Comparison of ENCODE assay signal across 1 cellular context in the genomic region with DNA sequence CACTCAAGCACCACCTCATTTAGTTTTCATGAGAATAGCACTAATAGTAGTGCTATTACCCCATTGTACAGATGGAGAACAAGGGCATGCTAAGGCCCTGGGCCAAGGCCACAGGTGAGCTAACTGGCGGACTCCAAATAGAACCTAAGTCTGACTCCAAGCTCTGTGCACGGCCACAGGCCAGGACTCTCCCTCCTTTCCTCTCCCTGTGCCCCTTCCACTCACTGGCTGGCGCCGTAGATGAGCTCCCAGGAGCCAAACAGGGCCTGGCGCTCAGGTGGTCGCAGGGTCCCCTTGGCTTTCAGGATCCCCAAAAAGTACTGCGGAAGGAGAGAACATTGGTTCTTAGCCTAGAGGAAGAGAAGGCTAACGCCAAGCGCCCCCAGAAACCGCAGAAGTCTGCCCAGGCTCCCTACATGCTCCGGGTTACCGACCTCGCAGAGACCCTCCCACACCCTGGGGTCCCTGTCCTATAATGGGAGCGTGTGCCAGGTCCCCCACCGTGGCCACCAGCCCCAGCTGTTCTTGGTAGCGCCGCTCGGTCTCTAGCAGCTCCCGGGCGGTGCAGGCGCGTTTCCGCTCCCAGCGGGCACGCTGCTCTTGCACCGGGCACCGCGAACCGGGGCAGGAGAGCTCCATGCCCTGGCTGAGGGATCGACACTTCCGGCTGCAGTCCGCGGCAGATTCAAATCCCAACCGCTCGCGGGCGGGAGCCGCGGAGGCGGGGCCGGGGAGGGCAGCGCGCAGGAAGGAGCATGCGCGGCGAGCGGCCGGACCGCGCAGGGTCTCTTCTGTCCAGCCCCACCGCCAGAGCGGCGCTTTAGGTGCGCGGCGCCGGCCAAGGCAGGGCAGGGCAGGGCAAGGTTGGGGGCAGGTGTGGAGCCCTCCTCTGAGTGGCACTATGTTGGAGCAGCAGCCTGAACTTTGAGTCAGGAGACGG.
A peak's percentile ranks its signal among the peaks of the same experiment; 100 is the strongest.
TF ChIP-seq lines count a peak whose summit lies in the region.

A gene with protein sequence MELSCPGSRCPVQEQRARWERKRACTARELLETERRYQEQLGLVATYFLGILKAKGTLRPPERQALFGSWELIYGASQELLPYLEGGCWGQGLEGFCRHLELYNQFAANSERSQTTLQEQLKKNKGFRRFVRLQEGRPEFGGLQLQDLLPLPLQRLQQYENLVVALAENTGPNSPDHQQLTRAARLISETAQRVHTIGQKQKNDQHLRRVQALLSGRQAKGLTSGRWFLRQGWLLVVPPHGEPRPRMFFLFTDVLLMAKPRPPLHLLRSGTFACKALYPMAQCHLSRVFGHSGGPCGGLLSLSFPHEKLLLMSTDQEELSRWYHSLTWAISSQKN (minus strand): TSS at position 665 of the 940 bp plus-strand sequence. CDS start 26 bp downstream, at position 639.

TF ChIP-seq in HepG2, 621 proteins besides CTCF, POLR2A, EP300 and RAD21 (continued from another document and continues in another):
- TF ChIP-seq, protein P1, sequence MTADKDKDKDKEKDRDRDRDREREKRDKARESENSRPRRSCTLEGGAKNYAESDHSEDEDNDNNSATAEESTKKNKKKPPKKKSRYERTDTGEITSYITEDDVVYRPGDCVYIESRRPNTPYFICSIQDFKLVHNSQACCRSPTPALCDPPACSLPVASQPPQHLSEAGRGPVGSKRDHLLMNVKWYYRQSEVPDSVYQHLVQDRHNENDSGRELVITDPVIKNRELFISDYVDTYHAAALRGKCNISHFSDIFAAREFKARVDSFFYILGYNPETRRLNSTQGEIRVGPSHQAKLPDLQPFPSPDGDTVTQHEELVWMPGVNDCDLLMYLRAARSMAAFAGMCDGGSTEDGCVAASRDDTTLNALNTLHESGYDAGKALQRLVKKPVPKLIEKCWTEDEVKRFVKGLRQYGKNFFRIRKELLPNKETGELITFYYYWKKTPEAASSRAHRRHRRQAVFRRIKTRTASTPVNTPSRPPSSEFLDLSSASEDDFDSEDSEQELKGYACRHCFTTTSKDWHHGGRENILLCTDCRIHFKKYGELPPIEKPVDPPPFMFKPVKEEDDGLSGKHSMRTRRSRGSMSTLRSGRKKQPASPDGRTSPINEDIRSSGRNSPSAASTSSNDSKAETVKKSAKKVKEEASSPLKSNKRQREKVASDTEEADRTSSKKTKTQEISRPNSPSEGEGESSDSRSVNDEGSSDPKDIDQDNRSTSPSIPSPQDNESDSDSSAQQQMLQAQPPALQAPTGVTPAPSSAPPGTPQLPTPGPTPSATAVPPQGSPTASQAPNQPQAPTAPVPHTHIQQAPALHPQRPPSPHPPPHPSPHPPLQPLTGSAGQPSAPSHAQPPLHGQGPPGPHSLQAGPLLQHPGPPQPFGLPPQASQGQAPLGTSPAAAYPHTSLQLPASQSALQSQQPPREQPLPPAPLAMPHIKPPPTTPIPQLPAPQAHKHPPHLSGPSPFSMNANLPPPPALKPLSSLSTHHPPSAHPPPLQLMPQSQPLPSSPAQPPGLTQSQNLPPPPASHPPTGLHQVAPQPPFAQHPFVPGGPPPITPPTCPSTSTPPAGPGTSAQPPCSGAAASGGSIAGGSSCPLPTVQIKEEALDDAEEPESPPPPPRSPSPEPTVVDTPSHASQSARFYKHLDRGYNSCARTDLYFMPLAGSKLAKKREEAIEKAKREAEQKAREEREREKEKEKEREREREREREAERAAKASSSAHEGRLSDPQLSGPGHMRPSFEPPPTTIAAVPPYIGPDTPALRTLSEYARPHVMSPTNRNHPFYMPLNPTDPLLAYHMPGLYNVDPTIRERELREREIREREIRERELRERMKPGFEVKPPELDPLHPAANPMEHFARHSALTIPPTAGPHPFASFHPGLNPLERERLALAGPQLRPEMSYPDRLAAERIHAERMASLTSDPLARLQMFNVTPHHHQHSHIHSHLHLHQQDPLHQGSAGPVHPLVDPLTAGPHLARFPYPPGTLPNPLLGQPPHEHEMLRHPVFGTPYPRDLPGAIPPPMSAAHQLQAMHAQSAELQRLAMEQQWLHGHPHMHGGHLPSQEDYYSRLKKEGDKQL (CRISPR knock-in tag; IDR thresholded peaks at IDR 0.05; ENCODE audit: low read depth) = 0 out of 2 replicates have a peak, but pooled peaks have one; percentile 17
- TF ChIP-seq SMARCE1 (IDR thresholded peaks at IDR 0.05; ENCODE audit: borderline replicate concordance) = no peak
- TF ChIP-seq ZNF33B (CRISPR knock-in tag; IDR thresholded peaks at IDR 0.05) = 0 out of 2 replicates have a peak, but pooled peaks have one; percentile 56
- TF ChIP-seq ZNF496 (CRISPR knock-in tag; IDR thresholded peaks at IDR 0.05; ENCODE audit: insufficient replicate concordance) = peak; percentile 19
- peak; percentile 84 for TF ChIP-seq TBX2 (CRISPR knock-in tag; IDR thresholded peaks at IDR 0.05; ENCODE audit: borderline replicate concordance)
- TF ChIP-seq SRF (IDR thresholded peaks at IDR 0.05; ENCODE audit: low read depth, low read length) = no peak
- TF ChIP-seq PTBP1 (IDR thresholded peaks at IDR 0.05; ENCODE audit: low read depth, low read length, poor library complexity, severe bottlenecking) = no peak
- TF ChIP-seq MAF1 (CRISPR knock-in tag; IDR thresholded peaks at IDR 0.05; ENCODE audit: borderline replicate concordance) = peak; percentile 60; the same call in 1 of the 2 replicates
- TF ChIP-seq KLF13 (CRISPR knock-in tag; IDR thresholded peaks at IDR 0.05) = no peak
- TF ChIP-seq SATB2 (CRISPR knock-in tag; IDR thresholded peaks at IDR 0.05) = no peak
- no peak for TF ChIP-seq RNF2 (conservative IDR thresholded peaks at IDR 0.05; ENCODE audit: low read depth)
- TF ChIP-seq, protein P2, sequence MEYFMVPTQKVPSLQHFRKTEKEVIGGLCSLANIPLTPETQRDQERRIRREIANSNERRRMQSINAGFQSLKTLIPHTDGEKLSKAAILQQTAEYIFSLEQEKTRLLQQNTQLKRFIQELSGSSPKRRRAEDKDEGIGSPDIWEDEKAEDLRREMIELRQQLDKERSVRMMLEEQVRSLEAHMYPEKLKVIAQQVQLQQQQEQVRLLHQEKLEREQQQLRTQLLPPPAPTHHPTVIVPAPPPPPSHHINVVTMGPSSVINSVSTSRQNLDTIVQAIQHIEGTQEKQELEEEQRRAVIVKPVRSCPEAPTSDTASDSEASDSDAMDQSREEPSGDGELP (IDR thresholded peaks at IDR 0.05; ENCODE audit: borderline replicate concordance, low read depth) = no peak; the same call in 1 of the 2 replicates
- no peak for TF ChIP-seq RBAK (CRISPR knock-in tag; IDR thresholded peaks at IDR 0.05)
- peak; percentile 79 for TF ChIP-seq NKX3-1 (CRISPR knock-in tag; IDR thresholded peaks at IDR 0.05)
- TF ChIP-seq, protein P3, sequence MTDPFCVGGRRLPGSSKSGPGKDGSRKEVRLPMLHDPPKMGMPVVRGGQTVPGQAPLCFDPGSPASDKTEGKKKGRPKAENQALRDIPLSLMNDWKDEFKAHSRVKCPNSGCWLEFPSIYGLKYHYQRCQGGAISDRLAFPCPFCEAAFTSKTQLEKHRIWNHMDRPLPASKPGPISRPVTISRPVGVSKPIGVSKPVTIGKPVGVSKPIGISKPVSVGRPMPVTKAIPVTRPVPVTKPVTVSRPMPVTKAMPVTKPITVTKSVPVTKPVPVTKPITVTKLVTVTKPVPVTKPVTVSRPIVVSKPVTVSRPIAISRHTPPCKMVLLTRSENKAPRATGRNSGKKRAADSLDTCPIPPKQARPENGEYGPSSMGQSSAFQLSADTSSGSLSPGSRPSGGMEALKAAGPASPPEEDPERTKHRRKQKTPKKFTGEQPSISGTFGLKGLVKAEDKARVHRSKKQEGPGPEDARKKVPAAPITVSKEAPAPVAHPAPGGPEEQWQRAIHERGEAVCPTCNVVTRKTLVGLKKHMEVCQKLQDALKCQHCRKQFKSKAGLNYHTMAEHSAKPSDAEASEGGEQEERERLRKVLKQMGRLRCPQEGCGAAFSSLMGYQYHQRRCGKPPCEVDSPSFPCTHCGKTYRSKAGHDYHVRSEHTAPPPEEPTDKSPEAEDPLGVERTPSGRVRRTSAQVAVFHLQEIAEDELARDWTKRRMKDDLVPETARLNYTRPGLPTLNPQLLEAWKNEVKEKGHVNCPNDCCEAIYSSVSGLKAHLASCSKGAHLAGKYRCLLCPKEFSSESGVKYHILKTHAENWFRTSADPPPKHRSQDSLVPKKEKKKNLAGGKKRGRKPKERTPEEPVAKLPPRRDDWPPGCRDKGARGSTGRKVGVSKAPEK (CRISPR knock-in tag; IDR thresholded peaks at IDR 0.05; ENCODE audit: borderline replicate concordance) = no peak
- TF ChIP-seq, protein P4, sequence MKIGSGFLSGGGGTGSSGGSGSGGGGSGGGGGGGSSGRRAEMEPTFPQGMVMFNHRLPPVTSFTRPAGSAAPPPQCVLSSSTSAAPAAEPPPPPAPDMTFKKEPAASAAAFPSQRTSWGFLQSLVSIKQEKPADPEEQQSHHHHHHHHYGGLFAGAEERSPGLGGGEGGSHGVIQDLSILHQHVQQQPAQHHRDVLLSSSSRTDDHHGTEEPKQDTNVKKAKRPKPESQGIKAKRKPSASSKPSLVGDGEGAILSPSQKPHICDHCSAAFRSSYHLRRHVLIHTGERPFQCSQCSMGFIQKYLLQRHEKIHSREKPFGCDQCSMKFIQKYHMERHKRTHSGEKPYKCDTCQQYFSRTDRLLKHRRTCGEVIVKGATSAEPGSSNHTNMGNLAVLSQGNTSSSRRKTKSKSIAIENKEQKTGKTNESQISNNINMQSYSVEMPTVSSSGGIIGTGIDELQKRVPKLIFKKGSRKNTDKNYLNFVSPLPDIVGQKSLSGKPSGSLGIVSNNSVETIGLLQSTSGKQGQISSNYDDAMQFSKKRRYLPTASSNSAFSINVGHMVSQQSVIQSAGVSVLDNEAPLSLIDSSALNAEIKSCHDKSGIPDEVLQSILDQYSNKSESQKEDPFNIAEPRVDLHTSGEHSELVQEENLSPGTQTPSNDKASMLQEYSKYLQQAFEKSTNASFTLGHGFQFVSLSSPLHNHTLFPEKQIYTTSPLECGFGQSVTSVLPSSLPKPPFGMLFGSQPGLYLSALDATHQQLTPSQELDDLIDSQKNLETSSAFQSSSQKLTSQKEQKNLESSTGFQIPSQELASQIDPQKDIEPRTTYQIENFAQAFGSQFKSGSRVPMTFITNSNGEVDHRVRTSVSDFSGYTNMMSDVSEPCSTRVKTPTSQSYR (CRISPR knock-in tag; IDR thresholded peaks at IDR 0.05; ENCODE audit: borderline replicate concordance) = no peak
- TF ChIP-seq ARID2 (CRISPR knock-in tag; IDR thresholded peaks at IDR 0.05; ENCODE audit: borderline replicate concordance) = 0 out of 2 replicates have a peak, but pooled peaks have one; percentile 65
- TF ChIP-seq IKZF1 (IDR thresholded peaks at IDR 0.05) = no peak
- TF ChIP-seq MED1 (CRISPR knock-in tag; IDR thresholded peaks at IDR 0.05) = peak; percentile 78
- TF ChIP-seq RORA (CRISPR knock-in tag; IDR thresholded peaks at IDR 0.05) = no peak
- no peak for TF ChIP-seq ZNF530 (CRISPR knock-in tag; IDR thresholded peaks at IDR 0.05; ENCODE audit: low read depth)
- no peak for TF ChIP-seq BHLHE40 (IDR thresholded peaks at IDR 0.05; ENCODE audit: low read length)
- TF ChIP-seq, protein P5, sequence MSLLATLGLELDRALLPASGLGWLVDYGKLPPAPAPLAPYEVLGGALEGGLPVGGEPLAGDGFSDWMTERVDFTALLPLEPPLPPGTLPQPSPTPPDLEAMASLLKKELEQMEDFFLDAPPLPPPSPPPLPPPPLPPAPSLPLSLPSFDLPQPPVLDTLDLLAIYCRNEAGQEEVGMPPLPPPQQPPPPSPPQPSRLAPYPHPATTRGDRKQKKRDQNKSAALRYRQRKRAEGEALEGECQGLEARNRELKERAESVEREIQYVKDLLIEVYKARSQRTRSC (CRISPR knock-in tag; IDR thresholded peaks at IDR 0.05; ENCODE audit: low read depth) = no peak
- TF ChIP-seq HNRNPH1 (optimal IDR thresholded peaks at IDR 0.05; ENCODE audit: low read depth, low read length) = no peak
- TF ChIP-seq, protein P6, sequence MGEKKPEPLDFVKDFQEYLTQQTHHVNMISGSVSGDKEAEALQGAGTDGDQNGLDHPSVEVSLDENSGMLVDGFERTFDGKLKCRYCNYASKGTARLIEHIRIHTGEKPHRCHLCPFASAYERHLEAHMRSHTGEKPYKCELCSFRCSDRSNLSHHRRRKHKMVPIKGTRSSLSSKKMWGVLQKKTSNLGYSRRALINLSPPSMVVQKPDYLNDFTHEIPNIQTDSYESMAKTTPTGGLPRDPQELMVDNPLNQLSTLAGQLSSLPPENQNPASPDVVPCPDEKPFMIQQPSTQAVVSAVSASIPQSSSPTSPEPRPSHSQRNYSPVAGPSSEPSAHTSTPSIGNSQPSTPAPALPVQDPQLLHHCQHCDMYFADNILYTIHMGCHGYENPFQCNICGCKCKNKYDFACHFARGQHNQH (CRISPR knock-in tag; IDR thresholded peaks at IDR 0.05) = peak; percentile 50; the same call in 1 of the 2 replicates
- TF ChIP-seq RARG (CRISPR knock-in tag; IDR thresholded peaks at IDR 0.05; ENCODE audit: low read depth) = no peak
- no peak for TF ChIP-seq ZFP41 (CRISPR knock-in tag; IDR thresholded peaks at IDR 0.05; ENCODE audit: borderline replicate concordance)
- no peak for TF ChIP-seq NFE2L2 (IDR thresholded peaks at IDR 0.05; ENCODE audit: low read length)
- TF ChIP-seq, protein P7, sequence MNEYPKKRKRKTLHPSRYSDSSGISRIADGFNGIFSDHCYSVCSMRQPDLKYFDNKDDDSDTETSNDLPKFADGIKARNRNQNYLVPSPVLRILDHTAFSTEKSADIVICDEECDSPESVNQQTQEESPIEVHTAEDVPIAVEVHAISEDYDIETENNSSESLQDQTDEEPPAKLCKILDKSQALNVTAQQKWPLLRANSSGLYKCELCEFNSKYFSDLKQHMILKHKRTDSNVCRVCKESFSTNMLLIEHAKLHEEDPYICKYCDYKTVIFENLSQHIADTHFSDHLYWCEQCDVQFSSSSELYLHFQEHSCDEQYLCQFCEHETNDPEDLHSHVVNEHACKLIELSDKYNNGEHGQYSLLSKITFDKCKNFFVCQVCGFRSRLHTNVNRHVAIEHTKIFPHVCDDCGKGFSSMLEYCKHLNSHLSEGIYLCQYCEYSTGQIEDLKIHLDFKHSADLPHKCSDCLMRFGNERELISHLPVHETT (CRISPR knock-in tag; conservative IDR thresholded peaks at IDR 0.05) = peak; percentile 53; the same call in 1 of the 2 replicates
- TF ChIP-seq ZNF724P (CRISPR knock-in tag; IDR thresholded peaks at IDR 0.05; ENCODE audit: borderline replicate concordance) = peak; percentile 98
- TF ChIP-seq DNMT3B (CRISPR knock-in tag; conservative IDR thresholded peaks at IDR 0.05) = no peak
- TF ChIP-seq ZNF430 (CRISPR knock-in tag; IDR thresholded peaks at IDR 0.05) = peak; percentile 92
- TF ChIP-seq ISL2 (CRISPR knock-in tag; IDR thresholded peaks at IDR 0.05) = peak; percentile 64
- TF ChIP-seq NBN (conservative IDR thresholded peaks at IDR 0.05) = no peak
- TF ChIP-seq TSC22D2 (CRISPR knock-in tag; IDR thresholded peaks at IDR 0.05; ENCODE audit: borderline replicate concordance) = peak; percentile 75; the same call in 1 of the 2 replicates
- peak; percentile 46 for TF ChIP-seq SOX5 (CRISPR knock-in tag; IDR thresholded peaks at IDR 0.05; ENCODE audit: borderline replicate concordance)
- TF ChIP-seq YEATS2 (CRISPR knock-in tag; IDR thresholded peaks at IDR 0.05; ENCODE audit: borderline replicate concordance) = peak; percentile 65; the same call in 1 of the 2 replicates
- TF ChIP-seq MIXL1 (CRISPR knock-in tag; IDR thresholded peaks at IDR 0.05) = peak; percentile 24; the same call in 1 of the 2 replicates
- TF ChIP-seq ZMYM3 (CRISPR knock-in tag; IDR thresholded peaks at IDR 0.05) = peak; percentile 65
- 0 out of 2 replicates have a peak, but pooled peaks have one; percentile 6 for TF ChIP-seq NR2F2 (IDR thresholded peaks at IDR 0.05; ENCODE audit: borderline replicate concordance, low read depth)
- peak; percentile 74; the same call in 1 of the 2 replicates for TF ChIP-seq GLI4 (CRISPR knock-in tag; IDR thresholded peaks at IDR 0.05; ENCODE audit: borderline replicate concordance)
- TF ChIP-seq SMAD3 (CRISPR knock-in tag; IDR thresholded peaks at IDR 0.05) = 0 out of 2 replicates have a peak, but pooled peaks have one; percentile 37
- TF ChIP-seq BRD4 (CRISPR knock-in tag; IDR thresholded peaks at IDR 0.05) = peak; percentile 67; the same call in 1 of the 2 replicates
- TF ChIP-seq TAF1 (CRISPR knock-in tag; IDR thresholded peaks at IDR 0.05) = peak; percentile 81; the same call in 1 of the 2 replicates
- TF ChIP-seq TCF7 (IDR thresholded peaks at IDR 0.05; ENCODE audit: low read depth) = no peak
